Comparison of ENCODE assay signal across 1 cellular context in genomic region chr15:66738595-66738994, GRCh38.
TF ChIP-seq lines count a peak whose summit lies in the region.

No MANE protein-coding gene starts in this region.

TF ChIP-seq in IMR-90, 13 proteins besides CTCF, POLR2A, EP300 and RAD21 (continued from another document):
- no peak for TF ChIP-seq SMC3 (IDR thresholded peaks at IDR 0.05; ENCODE audit: low read depth, low read length)
- no peak for TF ChIP-seq RCOR1 (IDR thresholded peaks at IDR 0.05; ENCODE audit: insufficient replicate concordance, low read length)
- TF ChIP-seq ELK1 (IDR thresholded peaks at IDR 0.05; ENCODE audit: borderline replicate concordance, low read depth, low read length), result no peak
- TF ChIP-seq BHLHE40 (IDR thresholded peaks at IDR 0.05; ENCODE audit: low read depth, low read length), result no peak
- TF ChIP-seq MXI1 (IDR thresholded peaks at IDR 0.05; ENCODE audit: borderline replicate concordance, low read depth, low read length), result no peak
- TF ChIP-seq USF2 (IDR thresholded peaks at IDR 0.05; ENCODE audit: low read depth, low read length), result no peak
